ENCODE assay signal across 28 cellular contexts in the genomic region with DNA sequence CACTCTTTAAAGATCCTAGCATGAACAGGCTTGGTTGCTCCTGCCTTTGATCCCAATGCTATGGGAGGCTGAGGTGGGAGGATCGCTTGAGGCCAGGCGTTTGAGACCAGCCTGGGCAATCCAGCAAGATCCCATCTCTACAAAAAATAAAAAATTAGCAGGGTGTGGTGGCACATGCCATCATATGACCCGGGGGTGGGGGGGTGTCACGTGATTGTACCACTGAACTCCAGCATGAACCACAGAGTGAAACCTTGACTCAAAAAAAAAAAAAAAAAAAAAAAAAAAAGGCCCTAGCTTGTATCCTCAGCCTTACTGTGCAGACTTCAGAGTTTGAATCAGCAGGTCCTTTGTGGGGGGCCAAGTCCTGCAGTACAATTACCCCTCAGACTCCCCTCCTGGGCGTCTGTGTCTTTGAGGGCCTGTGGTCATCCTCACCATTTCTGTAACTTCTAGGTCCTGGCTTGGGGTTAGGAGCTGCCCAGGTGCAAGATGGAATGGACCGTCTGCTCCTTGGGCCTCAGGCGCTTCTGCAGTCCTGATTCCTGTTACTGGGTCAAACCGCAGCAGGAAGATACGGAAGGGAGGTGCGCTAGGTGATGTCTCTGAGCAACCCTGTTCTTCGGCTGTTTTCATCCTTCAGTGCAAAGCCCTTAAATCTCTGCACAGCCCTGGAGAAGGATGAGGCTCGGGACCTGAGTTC.
"Had no signal": no experiment of that assay in that cellular context is flagged by ENCODE, and none has a peak within 500 bp of the region (broad histone marks: within the 10 kb centered on the region; RNA-seq: fewer than 3 reads in every experiment).

No MANE protein-coding gene starts in this region.

- H3K9me3 ChIP-seq: adrenal gland, body of pancreas, left lung, thoracic aorta, upper lobe of right lung had no signal

- H3K27ac ChIP-seq: adrenal gland, body of pancreas, cardiac muscle cell, coronary artery, dorsolateral prefrontal cortex, left lung, skin epidermis, thoracic aorta, upper lobe of right lung, VCaP had no signal

- DNase-seq: activated CD8-positive, alpha-beta memory T cell treated with anti-CD3 and anti-CD28 coated beads for 24 hours; activated effector memory CD4-positive, alpha-beta T cell treated with anti-CD3 and anti-CD28 coated beads, Interleukin-2, amount 50 U/mL, for 16 hours; activated naive CD4-positive, alpha-beta T cell treated with anti-CD3 and anti-CD28 coated beads for 36 hours; activated naive CD8-positive, alpha-beta T cell treated with anti-CD3 and anti-CD28 coated beads for 36 hours; activated T-cell treated with anti-CD3 and anti-CD28 coated beads, Interleukin-2, amount 50 U/mL, for 1 hour; adrenal gland; aorta; body of pancreas; dorsolateral prefrontal cortex; effector memory CD4-positive, alpha-beta T cell; left lung; mesendoderm; stimulated activated CD4-positive, alpha-beta T cell treated with anti-CD3 and anti-CD28 coated beads, Interleukin-12 subunit alpha, Interleukin-12 subunit beta, amount 100 ng/mL, for 4 hours; stimulated activated CD4-positive, alpha-beta T cell treated with anti-CD3 and anti-CD28 coated beads, Interleukin-4, amount 100 ng/mL, for 1 hour; stimulated activated naive CD8-positive, alpha-beta T cell treated with anti-CD3 and anti-CD28 coated beads, Interleukin-15, Interleukin-2, amounts not matched to agents 100 U/mL and 50 U/mL, for 24 hours; T-helper 1 cell; upper lobe of right lung had no signal

- H3K27ac Mint-ChIP-seq: activated naive CD4-positive, alpha-beta T cell treated with anti-CD3 and anti-CD28 coated beads for 36 hours; activated naive CD8-positive, alpha-beta T cell treated with anti-CD3 and anti-CD28 coated beads for 36 hours; activated T-helper 1 cell treated with anti-CD3 and anti-CD28 coated beads, Interleukin-12 subunit alpha, Interleukin-12 subunit beta, Interleukin-2, Interleukin-4 antibody, amounts not matched to agents 30 ng/mL and 10 ng/mL and 1 ng/mL, durations not matched to agents 14 hours and 24 hours and 36 hours; natural killer cell treated with Interleukin-12 subunit alpha and Interleukin-12 subunit beta and Interleukin-15 and Interleukin-18, amount 100 ng/mL, for 72 hours; T-helper 2 cell treated with Interferon-gamma antibody and Interleukin-4, amounts not matched to agents 5 μg/mL and 100 μg/mL, for 36 hours had no signal

- H3K4me1 ChIP-seq: left lung, upper lobe of right lung had no signal

- H3K36me3 ChIP-seq: adrenal gland, cardiac muscle cell, left lung, thoracic aorta, upper lobe of right lung had no signal

- H3K4me3 Mint-ChIP-seq: activated naive CD4-positive, alpha-beta T cell treated with anti-CD3 and anti-CD28 coated beads for 36 hours; activated naive CD8-positive, alpha-beta T cell treated with anti-CD3 and anti-CD28 coated beads for 36 hours; activated T-helper 1 cell treated with anti-CD3 and anti-CD28 coated beads, Interleukin-12 subunit alpha, Interleukin-12 subunit beta, Interleukin-2, Interleukin-4 antibody, amounts not matched to agents 30 ng/mL and 10 ng/mL and 1 ng/mL, durations not matched to agents 14 hours and 24 hours and 36 hours; natural killer cell treated with Interleukin-12 subunit alpha and Interleukin-12 subunit beta and Interleukin-15 and Interleukin-18, amount 100 ng/mL, for 72 hours; T-helper 2 cell treated with Interferon-gamma antibody and Interleukin-4, amounts not matched to agents 5 μg/mL and 100 μg/mL, for 36 hours had no signal

- H3K36me3 Mint-ChIP-seq: activated naive CD8-positive, alpha-beta T cell treated with anti-CD3 and anti-CD28 coated beads for 36 hours; natural killer cell treated with Interleukin-12 subunit alpha and Interleukin-12 subunit beta and Interleukin-15 and Interleukin-18, amount 100 ng/mL, for 72 hours had no signal

- H3K4me3 ChIP-seq: adrenal gland, body of pancreas, cardiac muscle cell, coronary artery, dorsolateral prefrontal cortex, left lung, lung, skin epidermis, thoracic aorta, upper lobe of right lung had no signal

- ATAC-seq: activated CD4-positive, CD25-positive, alpha-beta regulatory T cell treated with anti-CD3 and anti-CD28 coated beads, Interleukin-2, amount 50 U/mL, for 24 hours; body of pancreas; left lung; natural killer cell treated with Interleukin-12 subunit alpha and Interleukin-12 subunit beta and Interleukin-15 and Interleukin-18, amount 100 ng/mL, for 72 hours; sciatic nerve; stimulated activated naive CD8-positive, alpha-beta T cell treated with anti-CD3 and anti-CD28 coated beads, Interleukin-15, Interleukin-2, amounts not matched to agents 100 U/mL and 50 U/mL, for 24 hours; upper lobe of right lung had no signal

- H3K27me3 ChIP-seq: adrenal gland, body of pancreas, cardiac muscle cell, dorsolateral prefrontal cortex, upper lobe of right lung had no signal

- H3K4me1 Mint-ChIP-seq: activated naive CD8-positive, alpha-beta T cell treated with anti-CD3 and anti-CD28 coated beads for 36 hours had no signal

- H3K9me3 Mint-ChIP-seq: activated naive CD4-positive, alpha-beta T cell treated with anti-CD3 and anti-CD28 coated beads for 36 hours; activated naive CD8-positive, alpha-beta T cell treated with anti-CD3 and anti-CD28 coated beads for 36 hours; activated T-helper 1 cell treated with anti-CD3 and anti-CD28 coated beads, Interleukin-12 subunit alpha, Interleukin-12 subunit beta, Interleukin-2, Interleukin-4 antibody, amounts not matched to agents 30 ng/mL and 10 ng/mL and 1 ng/mL, durations not matched to agents 14 hours and 24 hours and 36 hours; natural killer cell treated with Interleukin-12 subunit alpha and Interleukin-12 subunit beta and Interleukin-15 and Interleukin-18, amount 100 ng/mL, for 72 hours; T-helper 2 cell treated with Interferon-gamma antibody and Interleukin-4, amounts not matched to agents 5 μg/mL and 100 μg/mL, for 36 hours had no signal
